ENCODE assay signal across 8 cellular contexts in genomic region chr6:74598473-74599393, GRCh38.
DNase-seq lines count a peak whose midpoint lies in the region; ATAC-seq lines count a peak whose summit lies in the region.

No MANE protein-coding gene starts in this region.

- ATAC-seq in GM18511 (IDR thresholded peaks at IDR 0.05; ENCODE audit: unreplicated experiment), result peak; percentile 94
- peak; percentile 97 for ATAC-seq in GM21723 (IDR thresholded peaks at IDR 0.05; ENCODE audit: unreplicated experiment)
- peak; percentile 95 for ATAC-seq in HG03460 (IDR thresholded peaks at IDR 0.05; ENCODE audit: unreplicated experiment)

- DNase-seq in glomerular visceral epithelial cell (ENCODE audit: extremely low spot score), result peak; percentile 38
- no peak for DNase-seq in activated CD4-positive, CD25-positive, alpha-beta regulatory T cell (lab: John Stamatoyannopoulos, UW)
- no peak for DNase-seq in activated T-cell treated with anti-CD3 and anti-CD28 coated beads, Interleukin-2, amount 50 U/mL, for 1 hour
- DNase-seq in stimulated activated CD4-positive, alpha-beta T cell treated with anti-CD3 and anti-CD28 coated beads, Interleukin-2, amount 100 ng/mL, for 24 hours, result no peak
- no peak for DNase-seq in activated CD4-positive, alpha-beta T cell treated with anti-CD3 and anti-CD28 coated beads for 1 hour
